10 cellular contexts compared by ENCODE assay signal in the genomic region with DNA sequence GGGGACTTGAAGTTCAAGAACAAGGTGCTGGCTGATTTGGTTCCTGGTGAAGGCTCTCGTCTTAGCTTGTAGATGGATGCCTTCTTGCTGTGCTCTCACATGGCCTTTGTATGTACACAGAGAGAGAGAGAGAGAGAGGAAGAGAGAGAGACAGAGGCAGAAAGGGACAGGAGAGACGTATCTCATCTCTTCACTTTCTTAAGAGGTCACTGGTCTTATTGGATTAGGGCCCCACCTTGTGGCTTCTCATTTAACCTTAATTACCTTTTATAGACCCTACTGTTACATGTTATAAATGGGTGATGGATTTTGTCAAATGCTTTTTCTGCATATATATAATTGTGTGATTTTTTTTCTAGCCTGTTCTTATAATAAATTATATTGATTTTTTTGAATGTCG.
DNase-seq lines count a peak whose midpoint lies in the region; ATAC-seq and TF ChIP-seq lines count a peak whose summit lies in the region.
"Had no signal": no experiment of that assay in that cellular context is flagged by ENCODE, and none has a peak within 500 bp of the region (broad histone marks: within the 10 kb centered on the region; RNA-seq: fewer than 3 reads in every experiment).

No MANE protein-coding gene starts in this region.

- H3K4me1 ChIP-seq in upper lobe of right lung: no peaks in the 10 kb centered on the region

- no peaks in the 10 kb centered on the region for H3K36me3 ChIP-seq in upper lobe of right lung
- H3K36me3 ChIP-seq: neutrophil had no signal

- ATAC-seq in activated CD8-positive, alpha-beta T cell treated with anti-CD3 and anti-CD28 coated beads for 36 hours: no peak
- ATAC-seq in activated CD8-positive, alpha-beta T cell treated with anti-CD3 and anti-CD28 coated beads, Interleukin-2, amount 10 ng/mL, durations not matched to agents 7 days and 5 days: no peak
- ATAC-seq in upper lobe of right lung: peak; percentile 45
- no peak for ATAC-seq in GM18907 (IDR thresholded peaks at IDR 0.05; ENCODE audit: unreplicated experiment)

- CTCF ChIA-PET in activated CD8-positive, alpha-beta T cell treated with anti-CD3 and anti-CD28 coated beads for 36 hours (lab: Charles Lee): no interaction called here
- CTCF ChIA-PET in activated CD8-positive, alpha-beta T cell treated with anti-CD3 and anti-CD28 coated beads, Interleukin-2, amount 10 ng/mL, durations not matched to agents 7 days and 5 days (lab: Charles Lee): no interaction called here
- CTCF ChIA-PET in activated CD4-positive, alpha-beta T cell treated with anti-CD3 and anti-CD28 coated beads, Interleukin-2, amount 10 ng/mL, durations not matched to agents 7 days and 5 days (lab: Charles Lee): no interaction called here

- no peak for TF ChIP-seq CTCF in activated CD8-positive, alpha-beta T cell treated with anti-CD3 and anti-CD28 coated beads for 36 hours (IDR thresholded peaks at IDR 0.05)
- TF ChIP-seq CTCF in upper lobe of right lung (IDR thresholded peaks at IDR 0.05): peak; percentile 17

- H3K27me3 ChIP-seq in upper lobe of right lung: no peaks in the 10 kb centered on the region
- H3K27me3 ChIP-seq: neutrophil had no signal

- H3K27me3 Mint-ChIP-seq in activated CD8-positive, alpha-beta T cell treated with anti-CD3 and anti-CD28 coated beads for 36 hours: no peaks in the 10 kb centered on the region
- no peaks in the 10 kb centered on the region for H3K27me3 Mint-ChIP-seq in activated CD8-positive, alpha-beta T cell treated with anti-CD3 and anti-CD28 coated beads, Interleukin-2, amount 10 ng/mL, durations not matched to agents 7 days and 5 days (ENCODE audit: low read depth)
- H3K27me3 Mint-ChIP-seq in activated CD4-positive, alpha-beta T cell treated with anti-CD3 and anti-CD28 coated beads, Interleukin-2, amount 10 ng/mL, durations not matched to agents 7 days and 5 days: no peaks in the 10 kb centered on the region
- H3K27me3 Mint-ChIP-seq: activated naive CD8-positive, alpha-beta T cell treated with anti-CD3 and anti-CD28 coated beads, Interleukin-2, amount 10 ng/mL, durations not matched to agents 7 days and 5 days had no signal

- intact Hi-C loops in activated CD8-positive, alpha-beta T cell treated with anti-CD3 and anti-CD28 coated beads for 36 hours (cut with micrococcal nuclease): no loop called here
- intact Hi-C loops in upper lobe of right lung (cut with DNase I): no loop called here

- H3K9me3 ChIP-seq in upper lobe of right lung: no peaks in the 10 kb centered on the region
- H3K9me3 ChIP-seq: neutrophil had no signal

- no peak overlapping the region for H3K4me3 ChIP-seq in upper lobe of right lung

- no peaks in the 10 kb centered on the region for H3K36me3 Mint-ChIP-seq in activated CD8-positive, alpha-beta T cell treated with anti-CD3 and anti-CD28 coated beads for 36 hours (ENCODE audit: low read depth)
- no peaks in the 10 kb centered on the region for H3K36me3 Mint-ChIP-seq in activated CD8-positive, alpha-beta T cell treated with anti-CD3 and anti-CD28 coated beads, Interleukin-2, amount 10 ng/mL, durations not matched to agents 7 days and 5 days (ENCODE audit: low read depth)
- no peaks in the 10 kb centered on the region for H3K36me3 Mint-ChIP-seq in activated CD4-positive, alpha-beta T cell treated with anti-CD3 and anti-CD28 coated beads, Interleukin-2, amount 10 ng/mL, durations not matched to agents 7 days and 5 days (ENCODE audit: low read depth)
- H3K36me3 Mint-ChIP-seq: activated naive CD8-positive, alpha-beta T cell treated with anti-CD3 and anti-CD28 coated beads, Interleukin-2, amount 10 ng/mL, durations not matched to agents 7 days and 5 days had no signal

- no peak overlapping the region for H3K4me3 Mint-ChIP-seq in activated CD8-positive, alpha-beta T cell treated with anti-CD3 and anti-CD28 coated beads for 36 hours
- H3K4me3 Mint-ChIP-seq in activated CD8-positive, alpha-beta T cell treated with anti-CD3 and anti-CD28 coated beads, Interleukin-2, amount 10 ng/mL, durations not matched to agents 7 days and 5 days: no peak overlapping the region
- H3K4me3 Mint-ChIP-seq in activated CD4-positive, alpha-beta T cell treated with anti-CD3 and anti-CD28 coated beads, Interleukin-2, amount 10 ng/mL, durations not matched to agents 7 days and 5 days: no peak overlapping the region
- H3K4me3 Mint-ChIP-seq: activated naive CD8-positive, alpha-beta T cell treated with anti-CD3 and anti-CD28 coated beads, Interleukin-2, amount 10 ng/mL, durations not matched to agents 7 days and 5 days had no signal

- H3K4me1 Mint-ChIP-seq in activated CD8-positive, alpha-beta T cell treated with anti-CD3 and anti-CD28 coated beads for 36 hours (ENCODE audit: low read depth): no peaks in the 10 kb centered on the region
- H3K4me1 Mint-ChIP-seq in activated CD8-positive, alpha-beta T cell treated with anti-CD3 and anti-CD28 coated beads, Interleukin-2, amount 10 ng/mL, durations not matched to agents 7 days and 5 days (ENCODE audit: low read depth): no peaks in the 10 kb centered on the region
- H3K4me1 Mint-ChIP-seq in activated CD4-positive, alpha-beta T cell treated with anti-CD3 and anti-CD28 coated beads, Interleukin-2, amount 10 ng/mL, durations not matched to agents 7 days and 5 days: no peaks in the 10 kb centered on the region
- H3K4me1 Mint-ChIP-seq: activated naive CD8-positive, alpha-beta T cell treated with anti-CD3 and anti-CD28 coated beads, Interleukin-2, amount 10 ng/mL, durations not matched to agents 7 days and 5 days had no signal

- no peak for TF ChIP-seq POLR2A in erythroblast (IDR thresholded peaks at IDR 0.05; ENCODE audit: low read length)

- peaks cover 5% of the 10 kb centered on the region for H3K9me3 Mint-ChIP-seq in activated CD8-positive, alpha-beta T cell treated with anti-CD3 and anti-CD28 coated beads for 36 hours
- H3K9me3 Mint-ChIP-seq in activated CD8-positive, alpha-beta T cell treated with anti-CD3 and anti-CD28 coated beads, Interleukin-2, amount 10 ng/mL, durations not matched to agents 7 days and 5 days (ENCODE audit: insufficient read depth): peaks cover 8% of the 10 kb centered on the region
- H3K9me3 Mint-ChIP-seq in activated CD4-positive, alpha-beta T cell treated with anti-CD3 and anti-CD28 coated beads, Interleukin-2, amount 10 ng/mL, durations not matched to agents 7 days and 5 days: peaks cover 3% of the 10 kb centered on the region

- H3K27ac ChIP-seq in upper lobe of right lung: no peak overlapping the region
- H3K27ac ChIP-seq: neutrophil had no signal

- no peak overlapping the region for H3K27ac Mint-ChIP-seq in activated CD8-positive, alpha-beta T cell treated with anti-CD3 and anti-CD28 coated beads for 36 hours
- H3K27ac Mint-ChIP-seq in activated CD8-positive, alpha-beta T cell treated with anti-CD3 and anti-CD28 coated beads, Interleukin-2, amount 10 ng/mL, durations not matched to agents 7 days and 5 days: no peak overlapping the region
- H3K27ac Mint-ChIP-seq in activated CD4-positive, alpha-beta T cell treated with anti-CD3 and anti-CD28 coated beads, Interleukin-2, amount 10 ng/mL, durations not matched to agents 7 days and 5 days: no peak overlapping the region
- H3K27ac Mint-ChIP-seq: activated naive CD8-positive, alpha-beta T cell treated with anti-CD3 and anti-CD28 coated beads, Interleukin-2, amount 10 ng/mL, durations not matched to agents 7 days and 5 days had no signal

- peak; percentile 3 for DNase-seq in activated CD8-positive, alpha-beta T cell treated with anti-CD3 and anti-CD28 coated beads for 36 hours
- no peak for DNase-seq in activated CD8-positive, alpha-beta T cell treated with anti-CD3 and anti-CD28 coated beads, Interleukin-2, amount 10 ng/mL, durations not matched to agents 7 days and 5 days
- DNase-seq in NOMO-1 treated with DMSO at 0.1 percent for 48 hours (lab: John Stamatoyannopoulos, UW; ENCODE audit: unreplicated experiment) (peak; percentile 55), erythroblast (lab: John Stamatoyannopoulos, UW) (peak; percentile 9 to 26), upper lobe of right lung (no peak), activated T-cell treated with anti-CD3 and anti-CD28 coated beads for 4 hours (no peak)
- DNase-seq in activated CD4-positive, alpha-beta T cell treated with anti-CD3 and anti-CD28 coated beads, Interleukin-2, amount 10 ng/mL, durations not matched to agents 7 days and 5 days: no peak
- DNase-seq: activated naive CD8-positive, alpha-beta T cell treated with anti-CD3 and anti-CD28 coated beads, Interleukin-2, amount 10 ng/mL, durations not matched to agents 7 days and 5 days had no signal

- POLR2A ChIA-PET in activated CD8-positive, alpha-beta T cell treated with anti-CD3 and anti-CD28 coated beads for 36 hours (lab: Charles Lee): no interaction called here
- POLR2A ChIA-PET in activated CD8-positive, alpha-beta T cell treated with anti-CD3 and anti-CD28 coated beads, Interleukin-2, amount 10 ng/mL, durations not matched to agents 7 days and 5 days (lab: Charles Lee): no interaction called here
- POLR2A ChIA-PET in activated CD4-positive, alpha-beta T cell treated with anti-CD3 and anti-CD28 coated beads, Interleukin-2, amount 10 ng/mL, durations not matched to agents 7 days and 5 days (lab: Charles Lee): no interaction called here

Comparison
In these comparisons a context has a peak if more than half of its experiments do, and no peak if none do; other contexts are left out.
1. DNase-seq: peak in activated CD8-positive, alpha-beta T cell treated with anti-CD3 and anti-CD28 coated beads for 36 hours (single experiment), NOMO-1 treated with DMSO at 0.1 percent for 48 hours (single experiment) and erythroblast (2 of 2); none in activated CD8-positive, alpha-beta T cell treated with anti-CD3 and anti-CD28 coated beads, Interleukin-2, amount 10 ng/mL, durations not matched to agents 7 days and 5 days (single experiment), upper lobe of right lung (single experiment), activated T-cell treated with anti-CD3 and anti-CD28 coated beads for 4 hours (single experiment) and activated CD4-positive, alpha-beta T cell treated with anti-CD3 and anti-CD28 coated beads, Interleukin-2, amount 10 ng/mL, durations not matched to agents 7 days and 5 days (single experiment).